Comparison of ENCODE assay signal across 8 cellular contexts in genomic region chr3:9932535-9932842, GRCh38. TPM values are rescaled to one million over a fixed set of nuclear protein-coding genes. Genes with fewer than 3 reads are reported as not detected.
DNase-seq lines count a peak whose midpoint lies in the region; ATAC-seq, FAIRE-seq and TF ChIP-seq lines count a peak whose summit lies in the region.

No MANE protein-coding gene starts in this region.

- DNase-seq in activated CD4-positive, alpha-beta T cell treated with anti-CD3 and anti-CD28 coated beads for 36 hours = no peak
- DNase-seq in activated CD4-positive, alpha-beta T cell treated with anti-CD3 and anti-CD28 coated beads for 4 hours = no peak
- DNase-seq in HepG2 (ENCODE audit: low spot score) (no peak), HPDE6-E6E7 (ENCODE audit: extremely low spot score) (no peak)
- no peak for DNase-seq in activated CD4-positive, CD25-positive, alpha-beta regulatory T cell (lab: John Stamatoyannopoulos, UW)

- H3K4me3 ChIP-seq in HepG2 (replicated peaks in 1 of 3; ENCODE audit: insufficient read depth in 1 of 3, low read depth in 2 of 3, low read length in 3 of 3) = peak overlapping the region; percentile 48 to 82 (median 64); a peak in 5 of 6 replicates

- H4K20me1 ChIP-seq in HepG2 (ENCODE audit: insufficient read depth, low read length) = no peaks in the 10 kb centered on the region

- peaks cover 0 to 15% of the 10 kb centered on the region in 2 experiments; a peak in 2 of 5 replicates for H3K36me3 ChIP-seq in HepG2 (replicated peaks in 1 of 2; ENCODE audit: control insufficient read depth in 1 of 2, insufficient read depth in 2 of 2, low read length in 2 of 2)

- no peak overlapping the region for H2AFZ ChIP-seq in HepG2 (ENCODE audit: low read length)

- TF ChIP-seq EP300 in HepG2 (IDR thresholded peaks at IDR 0.05; ENCODE audit: low read depth in 2 of 2, low read length in 2 of 2) (no peak), HepG2 (CRISPR knock-in tag; IDR thresholded peaks at IDR 0.05; ENCODE audit: borderline replicate concordance) (no peak)

- H3K4me1 ChIP-seq in HepG2 (ENCODE audit: insufficient read depth, low read length) = peaks cover 35% of the 10 kb centered on the region

- H3K27ac ChIP-seq in angular gyrus (ENCODE audit: low read depth, low read length) = peak overlapping the region; percentile 90
- H3K27ac ChIP-seq in HepG2 (ENCODE audit: extremely low read length, insufficient read depth, low read length) = peak overlapping the region; percentile 92
- peak overlapping the region; percentile 95 for H3K27ac ChIP-seq in temporal lobe (ENCODE audit: low read depth, low read length)

- intact Hi-C loops in activated CD4-positive, alpha-beta T cell treated with anti-CD3 and anti-CD28 coated beads for 36 hours (cut with DNase I, micrococcal nuclease) = loop anchor here (1.0 to 5.0 kb wide), 7 partner anchors 17 to 183 kb away; partner anchors contain the start of genes BRK1 (in 1 of the 2), EMC3 (in 1 of the 2) and RPUSD3 (in 1 of the 2)
- intact Hi-C loops in HepG2 (cut with micrococcal nuclease; ENCODE audit: unreplicated experiment) = loop anchor here (1.0 to 5.0 kb wide), 4 partner anchors 14 to 94 kb away; partner anchors contain the start of gene FANCD2

- H3K4me1 Mint-ChIP-seq in activated CD4-positive, alpha-beta T cell treated with anti-CD3 and anti-CD28 coated beads for 36 hours = peaks cover 29% of the 10 kb centered on the region

- peak overlapping the region; percentile 95 for H3K27ac Mint-ChIP-seq in activated CD4-positive, alpha-beta T cell treated with anti-CD3 and anti-CD28 coated beads for 36 hours

- no peaks in the 10 kb centered on the region for H3K27me3 Mint-ChIP-seq in activated CD4-positive, alpha-beta T cell treated with anti-CD3 and anti-CD28 coated beads for 36 hours

- POLR2A ChIA-PET in activated CD4-positive, alpha-beta T cell treated with anti-CD3 and anti-CD28 coated beads for 36 hours (lab: Charles Lee) = interaction anchor here (0.7 to 2.2 kb wide), 8 partner anchors 10 to 536 kb away, joined by 3 to 16 read pairs (median 4); partner anchors contain the start of genes ARPC4, EMC3 and IL17RC
- POLR2A ChIA-PET in HepG2 (lab: Yijun Ruan, JAX) = interaction anchor here (0.7 to 7.6 kb wide), 30 partner anchors 9 to 569 kb away, joined by 3 to 124 read pairs (median 7); partner anchors contain the start of genes ARPC4, FANCD2, IL17RC and IL17RE

- no peak for TF ChIP-seq POLR2A in HepG2 (IDR thresholded peaks at IDR 0.05; ENCODE audit: insufficient read depth in 1 of 2, low read depth in 2 of 2, low read length in 2 of 2)

- BruUV-seq in HepG2 (replicated peaks; lab: Mats Ljungman, UMichigan) = no TSS peak

- H3K36me3 Mint-ChIP-seq in activated CD4-positive, alpha-beta T cell treated with anti-CD3 and anti-CD28 coated beads for 36 hours (ENCODE audit: low read depth) = peaks cover 10% of the 10 kb centered on the region

- H3K27me3 ChIP-seq in HepG2 (ENCODE audit: control insufficient read depth in 1 of 2, insufficient read depth in 2 of 2, low read length in 2 of 2) = no peaks in the 10 kb centered on the region

- peak overlapping the region; percentile 86 for H3K4me2 ChIP-seq in HepG2 (ENCODE audit: low read depth, low read length)

- in situ Hi-C loops in HepG2 (cut with HindIII; ENCODE audit: extremely low pct_ligation_motif_present, low pct_unique_long_range_greater_than_20kb) = no loop called here

- TF ChIP-seq CTCF in HepG2 (CRISPR knock-in tag; IDR thresholded peaks at IDR 0.05) = no peak

- no peaks in the 10 kb centered on the region for H3K9me3 Mint-ChIP-seq in activated CD4-positive, alpha-beta T cell treated with anti-CD3 and anti-CD28 coated beads for 36 hours (ENCODE audit: low read depth)

- H3K9ac ChIP-seq in HepG2 (ENCODE audit: insufficient read depth, low read depth, low read length) = peak overlapping the region; percentile 85

- no peaks in the 10 kb centered on the region for H3K9me3 ChIP-seq in HepG2 (ENCODE audit: low read length)

- WGBS in HepG2 (ENCODE audit: low lambda C conversion rate) = 26% methylated on average over 13 of the region's 13 CpGs

- CTCF ChIA-PET in activated CD4-positive, alpha-beta T cell treated with anti-CD3 and anti-CD28 coated beads for 36 hours (lab: Charles Lee) = interaction anchor here (0.7 to 4.6 kb wide), 22 partner anchors 9 to 628 kb away, joined by 3 to 35 read pairs (median 4); partner anchors contain the start of genes BRPF1, EMC3, IL17RC and SEC13
- CTCF ChIA-PET in HepG2 (lab: Yijun Ruan, JAX; ENCODE audit: low intra/inter-chr PET ratio, low total read pairs) = interaction anchor here (0.9 to 3.1 kb wide), 2 partner anchors 14 to 70 kb away, joined by 4 to 14 read pairs; no protein-coding TSS in a partner anchor

- no peak for TF ChIP-seq RAD21 in HepG2 (CRISPR knock-in tag; IDR thresholded peaks at IDR 0.05)

- peak overlapping the region; percentile 96 for H3K4me3 Mint-ChIP-seq in activated CD4-positive, alpha-beta T cell treated with anti-CD3 and anti-CD28 coated beads for 36 hours

- peaks cover 20% of the 10 kb centered on the region for H3K79me2 ChIP-seq in HepG2 (ENCODE audit: insufficient read depth, low read length)

- no peak for FAIRE-seq in HepG2 (lab: Jason Lieb, UNC)

- no peak for ATAC-seq in activated CD4-positive, alpha-beta T cell treated with anti-CD3 and anti-CD28 coated beads for 36 hours
- no peak for ATAC-seq in HepG2
- ATAC-seq in GM19023 (IDR thresholded peaks at IDR 0.05; ENCODE audit: unreplicated experiment) = no peak

RNA-seq across cellular contexts. Expression of gene CRELD1, which starts 1.1 kb away (rescaled TPM):
- total RNA-seq in activated CD4-positive, alpha-beta T cell treated with anti-CD3 and anti-CD28 coated beads for 36 hours = 10 to 100 TPM; 12.6 to 14.7 TPM
- 12.0 and 27.1 TPM in 2 replicates for total RNA-seq in HepG2 (2016; rRNA removed; fragmentation: Illumina TruSeq; extraction: Trizol)
- total RNA-seq in HepG2 (2016; cell fraction: cytosol; rRNA removed; fragmentation: Illumina TruSeq; extraction: Trizol; ENCODE audit: low read depth) = 5.5 and 6.3 TPM in 2 replicates
- 10.5 and 28.2 TPM in 2 replicates for total RNA-seq in HepG2 (2016; cell fraction: insoluble cytoplasmic fraction; rRNA removed; fragmentation: Illumina TruSeq; extraction: Trizol)
- 8.2 and 8.3 TPM in 2 replicates for total RNA-seq in HepG2 (2016; cell fraction: membrane; rRNA removed; fragmentation: Illumina TruSeq; extraction: Trizol)
- total RNA-seq in HepG2 (2016; cell fraction: nucleus; rRNA removed; fragmentation: Illumina TruSeq; extraction: Trizol) = 29.9 and 34.8 TPM in 2 replicates
- 61.9 and 75.9 TPM in 2 replicates for polyA plus RNA-seq in HepG2 (2011; rRNA removed)
- 73.8 and 82.2 TPM in 2 replicates for polyA plus RNA-seq in HepG2 (2011; cell fraction: cytosol; rRNA removed)
- 172 and 195 TPM in 2 replicates for polyA plus RNA-seq in HepG2 (2011; cell fraction: nucleus; rRNA removed)
- polyA plus RNA-seq in HepG2 (2012) = 41.6 and 60.4 TPM in 2 replicates
- 3.9 and 4.5 TPM in 2 replicates for polyA plus RNA-seq in HepG2 (2016; cell fraction: cytosol; fragmentation: Illumina TruSeq; extraction: Trizol; ENCODE audit: low read depth)
- polyA plus RNA-seq in HepG2 (2016; cell fraction: insoluble cytoplasmic fraction; fragmentation: Illumina TruSeq; extraction: Trizol; ENCODE audit: low read depth) = 9.1 and 10.0 TPM in 2 replicates
- 6.9 and 8.5 TPM in 2 replicates for polyA plus RNA-seq in HepG2 (2016; cell fraction: membrane; fragmentation: Illumina TruSeq; extraction: Trizol; ENCODE audit: low read depth)
- polyA plus RNA-seq in HepG2 (2016; cell fraction: nucleus; fragmentation: Illumina TruSeq; extraction: Trizol; ENCODE audit: insufficient read depth, low read depth) = 74.9 and 77.9 TPM in 2 replicates
- 9.2 and 39.2 TPM in 2 replicates for polyA minus RNA-seq in HepG2 (2011; rRNA and poly(A)+ RNA removed; ENCODE audit: low replicate concordance)
- polyA minus RNA-seq in HepG2 (2011; cell fraction: cytosol; rRNA and poly(A)+ RNA removed) = 10.7 and 13.6 TPM in 2 replicates
- 19.3 and 20.9 TPM in 2 replicates for polyA minus RNA-seq in HepG2 (2011; cell fraction: nucleus; rRNA and poly(A)+ RNA removed)
- 16.7 TPM for total RNA-seq in temporal lobe

RNA-seq across cellular contexts. Expression of gene IL17RC, which starts 15.6 kb away (rescaled TPM):
- under 1 TPM; 0.25 to 0.50 TPM for total RNA-seq in activated CD4-positive, alpha-beta T cell treated with anti-CD3 and anti-CD28 coated beads for 36 hours
- total RNA-seq in HepG2 (2016; rRNA removed; fragmentation: Illumina TruSeq; extraction: Trizol) = 10.7 and 20.7 TPM in 2 replicates
- total RNA-seq in HepG2 (2016; cell fraction: cytosol; rRNA removed; fragmentation: Illumina TruSeq; extraction: Trizol; ENCODE audit: low read depth) = 5.7 and 7.7 TPM in 2 replicates
- total RNA-seq in HepG2 (2016; cell fraction: insoluble cytoplasmic fraction; rRNA removed; fragmentation: Illumina TruSeq; extraction: Trizol) = 8.6 and 18.1 TPM in 2 replicates
- 11.4 and 12.8 TPM in 2 replicates for total RNA-seq in HepG2 (2016; cell fraction: membrane; rRNA removed; fragmentation: Illumina TruSeq; extraction: Trizol)
- 21.6 and 25.0 TPM in 2 replicates for total RNA-seq in HepG2 (2016; cell fraction: nucleus; rRNA removed; fragmentation: Illumina TruSeq; extraction: Trizol)
- polyA plus RNA-seq in HepG2 (2011; rRNA removed) = 24.0 and 31.7 TPM in 2 replicates
- polyA plus RNA-seq in HepG2 (2011; cell fraction: cytosol; rRNA removed) = 13.6 and 19.2 TPM in 2 replicates
- polyA plus RNA-seq in HepG2 (2011; cell fraction: nucleus; rRNA removed) = 108 and 112 TPM in 2 replicates
- polyA plus RNA-seq in HepG2 (2012) = 13.5 and 15.0 TPM in 2 replicates
- 4.6 and 5.5 TPM in 2 replicates for polyA plus RNA-seq in HepG2 (2016; cell fraction: cytosol; fragmentation: Illumina TruSeq; extraction: Trizol; ENCODE audit: low read depth)
- 7.3 and 9.2 TPM in 2 replicates for polyA plus RNA-seq in HepG2 (2016; cell fraction: insoluble cytoplasmic fraction; fragmentation: Illumina TruSeq; extraction: Trizol; ENCODE audit: low read depth)
- 9.4 and 10.5 TPM in 2 replicates for polyA plus RNA-seq in HepG2 (2016; cell fraction: membrane; fragmentation: Illumina TruSeq; extraction: Trizol; ENCODE audit: low read depth)
- 42.0 and 44.2 TPM in 2 replicates for polyA plus RNA-seq in HepG2 (2016; cell fraction: nucleus; fragmentation: Illumina TruSeq; extraction: Trizol; ENCODE audit: insufficient read depth, low read depth)
- 31.2 and 33.6 TPM in 2 replicates for polyA minus RNA-seq in HepG2 (2011; rRNA and poly(A)+ RNA removed; ENCODE audit: low replicate concordance)
- polyA minus RNA-seq in HepG2 (2011; cell fraction: cytosol; rRNA and poly(A)+ RNA removed) = 11.5 and 11.9 TPM in 2 replicates
- 21.0 and 29.7 TPM in 2 replicates for polyA minus RNA-seq in HepG2 (2011; cell fraction: nucleus; rRNA and poly(A)+ RNA removed)
- total RNA-seq in temporal lobe = 3.2 TPM

RNA-seq across cellular contexts. Expression of gene PRRT3, which starts 19.7 kb away (rescaled TPM):
- 1 to 10 TPM; 8.1 to 9.7 TPM for total RNA-seq in activated CD4-positive, alpha-beta T cell treated with anti-CD3 and anti-CD28 coated beads for 36 hours
- total RNA-seq in HepG2 (2016; rRNA removed; fragmentation: Illumina TruSeq; extraction: Trizol) = 0.29 and 0.44 TPM in 2 replicates
- 0.30 and 0.44 TPM in 2 replicates for total RNA-seq in HepG2 (2016; cell fraction: cytosol; rRNA removed; fragmentation: Illumina TruSeq; extraction: Trizol; ENCODE audit: low read depth)
- total RNA-seq in HepG2 (2016; cell fraction: insoluble cytoplasmic fraction; rRNA removed; fragmentation: Illumina TruSeq; extraction: Trizol) = 0.19 and 0.37 TPM in 2 replicates
- total RNA-seq in HepG2 (2016; cell fraction: membrane; rRNA removed; fragmentation: Illumina TruSeq; extraction: Trizol) = 0.37 and 0.41 TPM in 2 replicates
- total RNA-seq in HepG2 (2016; cell fraction: nucleus; rRNA removed; fragmentation: Illumina TruSeq; extraction: Trizol) = 0.34 and 0.47 TPM in 2 replicates
- polyA plus RNA-seq in HepG2 (2011; rRNA removed) = 0.22 and 0.26 TPM in 2 replicates
- 0.21 and 0.32 TPM in 2 replicates for polyA plus RNA-seq in HepG2 (2011; cell fraction: cytosol; rRNA removed)
- 0.61 and 0.68 TPM in 2 replicates for polyA plus RNA-seq in HepG2 (2011; cell fraction: nucleus; rRNA removed)
- polyA plus RNA-seq in HepG2 (2012) = 0.27 and 0.59 TPM in 2 replicates
- polyA plus RNA-seq in HepG2 (2016; cell fraction: cytosol; fragmentation: Illumina TruSeq; extraction: Trizol; ENCODE audit: low read depth) = 0.18 and 0.20 TPM in 2 replicates
- polyA plus RNA-seq in HepG2 (2016; cell fraction: insoluble cytoplasmic fraction; fragmentation: Illumina TruSeq; extraction: Trizol; ENCODE audit: low read depth) = 0.21 and 0.25 TPM in 2 replicates
- 0.25 and 0.29 TPM in 2 replicates for polyA plus RNA-seq in HepG2 (2016; cell fraction: membrane; fragmentation: Illumina TruSeq; extraction: Trizol; ENCODE audit: low read depth)
- 0.30 and 0.43 TPM in 2 replicates for polyA plus RNA-seq in HepG2 (2016; cell fraction: nucleus; fragmentation: Illumina TruSeq; extraction: Trizol; ENCODE audit: insufficient read depth, low read depth)
- 0.63 and 0.66 TPM in 2 replicates for polyA minus RNA-seq in HepG2 (2011; rRNA and poly(A)+ RNA removed; ENCODE audit: low replicate concordance)
- 0.18 and 0.30 TPM in 2 replicates for polyA minus RNA-seq in HepG2 (2011; cell fraction: cytosol; rRNA and poly(A)+ RNA removed)
- 0.75 and 0.90 TPM in 2 replicates for polyA minus RNA-seq in HepG2 (2011; cell fraction: nucleus; rRNA and poly(A)+ RNA removed)
- total RNA-seq in temporal lobe = 2.5 TPM

RNA-seq across cellular contexts. Expression of gene IL17RE, which starts 29.8 kb away (rescaled TPM):
- total RNA-seq in activated CD4-positive, alpha-beta T cell treated with anti-CD3 and anti-CD28 coated beads for 36 hours = 1 to 10 TPM; 2.3 to 3.1 TPM
- total RNA-seq in HepG2 (2016; rRNA removed; fragmentation: Illumina TruSeq; extraction: Trizol) (6.7 and 14.5 TPM in 2 replicates), temporal lobe (0.49 TPM)
- 2.7 and 3.5 TPM in 2 replicates for total RNA-seq in HepG2 (2016; cell fraction: cytosol; rRNA removed; fragmentation: Illumina TruSeq; extraction: Trizol; ENCODE audit: low read depth)
- 6.0 and 11.8 TPM in 2 replicates for total RNA-seq in HepG2 (2016; cell fraction: insoluble cytoplasmic fraction; rRNA removed; fragmentation: Illumina TruSeq; extraction: Trizol)
- 4.7 and 5.3 TPM in 2 replicates for total RNA-seq in HepG2 (2016; cell fraction: membrane; rRNA removed; fragmentation: Illumina TruSeq; extraction: Trizol)
- 15.9 and 16.0 TPM in 2 replicates for total RNA-seq in HepG2 (2016; cell fraction: nucleus; rRNA removed; fragmentation: Illumina TruSeq; extraction: Trizol)
- 24.1 and 36.3 TPM in 2 replicates for polyA plus RNA-seq in HepG2 (2011; rRNA removed)
- polyA plus RNA-seq in HepG2 (2011; cell fraction: cytosol; rRNA removed) = 12.1 and 13.8 TPM in 2 replicates
- polyA plus RNA-seq in HepG2 (2011; cell fraction: nucleus; rRNA removed) = 99.7 and 101 TPM in 2 replicates
- 13.7 and 18.1 TPM in 2 replicates for polyA plus RNA-seq in HepG2 (2012)
- 2.0 and 2.3 TPM in 2 replicates for polyA plus RNA-seq in HepG2 (2016; cell fraction: cytosol; fragmentation: Illumina TruSeq; extraction: Trizol; ENCODE audit: low read depth)
- 7.0 and 8.1 TPM in 2 replicates for polyA plus RNA-seq in HepG2 (2016; cell fraction: insoluble cytoplasmic fraction; fragmentation: Illumina TruSeq; extraction: Trizol; ENCODE audit: low read depth)
- polyA plus RNA-seq in HepG2 (2016; cell fraction: membrane; fragmentation: Illumina TruSeq; extraction: Trizol; ENCODE audit: low read depth) = 3.3 and 3.7 TPM in 2 replicates
- polyA plus RNA-seq in HepG2 (2016; cell fraction: nucleus; fragmentation: Illumina TruSeq; extraction: Trizol; ENCODE audit: insufficient read depth, low read depth) = 31.0 and 39.3 TPM in 2 replicates
- polyA minus RNA-seq in HepG2 (2011; rRNA and poly(A)+ RNA removed; ENCODE audit: low replicate concordance) = 2.4 and 35.1 TPM in 2 replicates
- 6.0 and 7.9 TPM in 2 replicates for polyA minus RNA-seq in HepG2 (2011; cell fraction: cytosol; rRNA and poly(A)+ RNA removed)
- polyA minus RNA-seq in HepG2 (2011; cell fraction: nucleus; rRNA and poly(A)+ RNA removed) = 22.7 and 33.4 TPM in 2 replicates

RNA-seq across cellular contexts. Expression of gene JAGN1, which starts 42.1 kb away (rescaled TPM):
- total RNA-seq in activated CD4-positive, alpha-beta T cell treated with anti-CD3 and anti-CD28 coated beads for 36 hours = 10 to 100 TPM; 27.1 to 33.0 TPM
- total RNA-seq in HepG2 (2016; rRNA removed; fragmentation: Illumina TruSeq; extraction: Trizol) (40.9 and 50.9 TPM in 2 replicates), temporal lobe (8.9 TPM)
- total RNA-seq in HepG2 (2016; cell fraction: cytosol; rRNA removed; fragmentation: Illumina TruSeq; extraction: Trizol; ENCODE audit: low read depth) = 30.5 and 31.6 TPM in 2 replicates
- total RNA-seq in HepG2 (2016; cell fraction: insoluble cytoplasmic fraction; rRNA removed; fragmentation: Illumina TruSeq; extraction: Trizol) = 39.2 and 48.3 TPM in 2 replicates
- 58.9 and 62.5 TPM in 2 replicates for total RNA-seq in HepG2 (2016; cell fraction: membrane; rRNA removed; fragmentation: Illumina TruSeq; extraction: Trizol)
- 26.1 and 35.8 TPM in 2 replicates for total RNA-seq in HepG2 (2016; cell fraction: nucleus; rRNA removed; fragmentation: Illumina TruSeq; extraction: Trizol)
- 49.9 and 59.1 TPM in 2 replicates for polyA plus RNA-seq in HepG2 (2011; rRNA removed)
- polyA plus RNA-seq in HepG2 (2011; cell fraction: cytosol; rRNA removed) = 62.8 and 77.2 TPM in 2 replicates
- polyA plus RNA-seq in HepG2 (2011; cell fraction: nucleus; rRNA removed) = 15.6 and 21.2 TPM in 2 replicates
- polyA plus RNA-seq in HepG2 (2012) = 51.5 and 51.6 TPM in 2 replicates
- 34.8 and 36.6 TPM in 2 replicates for polyA plus RNA-seq in HepG2 (2016; cell fraction: cytosol; fragmentation: Illumina TruSeq; extraction: Trizol; ENCODE audit: low read depth)
- polyA plus RNA-seq in HepG2 (2016; cell fraction: insoluble cytoplasmic fraction; fragmentation: Illumina TruSeq; extraction: Trizol; ENCODE audit: low read depth) = 49.7 and 50.5 TPM in 2 replicates
- 63.1 and 68.7 TPM in 2 replicates for polyA plus RNA-seq in HepG2 (2016; cell fraction: membrane; fragmentation: Illumina TruSeq; extraction: Trizol; ENCODE audit: low read depth)
- 55.7 and 65.1 TPM in 2 replicates for polyA plus RNA-seq in HepG2 (2016; cell fraction: nucleus; fragmentation: Illumina TruSeq; extraction: Trizol; ENCODE audit: insufficient read depth, low read depth)
- 106 and 114 TPM in 2 replicates for polyA minus RNA-seq in HepG2 (2011; rRNA and poly(A)+ RNA removed; ENCODE audit: low replicate concordance)
- polyA minus RNA-seq in HepG2 (2011; cell fraction: cytosol; rRNA and poly(A)+ RNA removed) = 28.1 and 40.9 TPM in 2 replicates
- polyA minus RNA-seq in HepG2 (2011; cell fraction: nucleus; rRNA and poly(A)+ RNA removed) = 16.2 and 24.0 TPM in 2 replicates
